In the genomic region with DNA sequence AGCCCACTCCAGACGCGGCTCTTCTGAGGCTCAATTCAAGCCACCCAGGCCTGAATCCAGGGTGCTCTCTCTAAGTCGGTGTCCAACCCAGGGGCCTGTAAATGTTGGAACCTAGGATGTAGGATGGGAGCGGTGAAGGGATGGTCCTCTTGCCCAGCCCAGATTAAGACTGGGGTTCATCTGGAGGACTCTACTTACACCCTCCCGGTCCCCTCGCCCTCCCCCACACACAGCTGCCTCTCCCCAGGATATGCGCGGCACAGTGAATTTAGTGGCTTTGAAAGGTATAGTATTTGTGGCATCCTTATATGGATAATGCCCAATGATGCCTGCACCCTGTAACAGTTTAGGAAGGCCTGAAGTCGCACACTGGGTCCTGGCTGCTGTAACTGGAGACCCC, we compare ENCODE assay signal across 9 cellular contexts. TPM values are rescaled to one million over a fixed set of nuclear protein-coding genes. Genes with fewer than 3 reads are reported as not detected.
A peak's percentile ranks its signal among the peaks of the same experiment; 100 is the strongest.
DNase-seq lines count a peak whose midpoint lies in the region; ATAC-seq and TF ChIP-seq lines count a peak whose summit lies in the region.
"Had no signal": no experiment of that assay in that cellular context is flagged by ENCODE, and none has a peak within 500 bp of the region (broad histone marks: within the 10 kb centered on the region; RNA-seq: fewer than 3 reads in every experiment).

No MANE protein-coding gene starts in this region.

- TF ChIP-seq CTCF in astrocyte of the cerebellum (IDR thresholded peaks at IDR 0.05; ENCODE audit: low read depth, low read length, missing control alignments) (no peak), right lobe of liver (IDR thresholded peaks at IDR 0.05) (no peak)

- H3K9me3 ChIP-seq in right lobe of liver, result no peaks in the 10 kb centered on the region

- H3K27me3 Mint-ChIP-seq in T-helper 1 cell treated with Interleukin-12 subunit alpha and Interleukin-12 subunit beta and Interleukin-4 antibody, amounts not matched to agents 30 μg/mL and 1 μg/mL, for 36 hours (ENCODE audit: low read depth), result peaks cover 54% of the 10 kb centered on the region

- H3K36me3 Mint-ChIP-seq in T-helper 1 cell treated with Interleukin-12 subunit alpha and Interleukin-12 subunit beta and Interleukin-4 antibody, amounts not matched to agents 30 μg/mL and 1 μg/mL, for 36 hours (ENCODE audit: low read depth), result no peaks in the 10 kb centered on the region

- WGBS in right lobe of liver (ENCODE audit: insufficient coverage, low coverage, low lambda C conversion rate, missing lambda C conversion rate), result 60% methylated on average over 1 of the region's 9 CpGs

- no peak for ATAC-seq in right lobe of liver
- ATAC-seq in GM18520 (IDR thresholded peaks at IDR 0.05; ENCODE audit: unreplicated experiment), result no peak
- ATAC-seq in HG03095 (IDR thresholded peaks at IDR 0.05; ENCODE audit: unreplicated experiment), result no peak
- ATAC-seq: HCT116 had no signal

- intact Hi-C loops in right lobe of liver (cut with DNase I), result no loop called here

- no peaks in the 10 kb centered on the region for H3K4me1 Mint-ChIP-seq in T-helper 1 cell treated with Interleukin-12 subunit alpha and Interleukin-12 subunit beta and Interleukin-4 antibody, amounts not matched to agents 30 μg/mL and 1 μg/mL, for 36 hours (ENCODE audit: low read depth)

- no peak for TF ChIP-seq POLR2A in right lobe of liver (IDR thresholded peaks at IDR 0.05)

- H3K4me1 ChIP-seq in right lobe of liver, result peaks cover 0 to 7% (median 0%) of the 10 kb centered on the region in 4 donors

- in situ Hi-C loops in astrocyte of the cerebellum (cut with HindIII; ENCODE audit: low sequenced_read_pairs), result no loop called here

- H3K4me3 Mint-ChIP-seq in T-helper 1 cell treated with Interleukin-12 subunit alpha and Interleukin-12 subunit beta and Interleukin-4 antibody, amounts not matched to agents 30 μg/mL and 1 μg/mL, for 36 hours, result peak overlapping the region; percentile 63

- no peaks in the 10 kb centered on the region for H3K36me3 ChIP-seq in right lobe of liver

- H3K27ac Mint-ChIP-seq in T-helper 1 cell treated with Interleukin-12 subunit alpha and Interleukin-12 subunit beta and Interleukin-4 antibody, amounts not matched to agents 30 μg/mL and 1 μg/mL, for 36 hours, result no peak overlapping the region

- no peaks in the 10 kb centered on the region for H3K9me3 Mint-ChIP-seq in T-helper 1 cell treated with Interleukin-12 subunit alpha and Interleukin-12 subunit beta and Interleukin-4 antibody, amounts not matched to agents 30 μg/mL and 1 μg/mL, for 36 hours

- H3K27me3 ChIP-seq in right lobe of liver, result peaks cover 0 to 3% of the 10 kb centered on the region in 2 donors

- DNase-seq in T-helper 1 cell (no peak), astrocyte of the cerebellum (ENCODE audit: low read depth) (no peak), right lobe of liver (no peak)
- no peak for DNase-seq in stimulated activated naive CD4-positive, alpha-beta T cell treated with Interleukin-2 at 50 U/mL for 16 hours (lab: John Stamatoyannopoulos, UW)

- H3K4me3 ChIP-seq in astrocyte of the cerebellum (ENCODE audit: low read depth, low read length) (peak overlapping the region; percentile 78), right lobe of liver (peak overlapping the region; percentile 48 to 66 (median 58))

- H3K27ac ChIP-seq in right lobe of liver (peak overlapping the region in 2 of 3 donors; percentile 68 to 76), temporal lobe (ENCODE audit: low read depth, low read length) (peak overlapping the region; percentile 82)

RNA-seq across cellular contexts. Expression of a gene that starts 0.9 kb away (rescaled TPM):
- total RNA-seq in right lobe of liver (10 to 100 TPM in 2 of 6 experiments, 1 to 10 TPM in 4; 1.7 to 12.0 (median 8.7) TPM), temporal lobe (20.9 TPM)
